In genomic region chr10:25014579-25014978, GRCh38 we compare ENCODE assay signal across 27 cellular contexts. TPM values are rescaled to one million over a fixed set of nuclear protein-coding genes. Genes with fewer than 3 reads are reported as not detected.
DNase-seq lines count a peak whose midpoint lies in the region; ATAC-seq, FAIRE-seq and TF ChIP-seq lines count a peak whose summit lies in the region.
"Had no signal": no experiment of that assay in that cellular context is flagged by ENCODE, and none has a peak within 500 bp of the region (broad histone marks: within the 10 kb centered on the region; RNA-seq: fewer than 3 reads in every experiment).

No MANE protein-coding gene starts in this region.

- TF ChIP-seq EP300 in SK-N-SH (IDR thresholded peaks at IDR 0.05; ENCODE audit: borderline replicate concordance in 1 of 2, low read depth in 1 of 2, low read length in 1 of 2), result peak in 1 of 2 experiments; percentile 56; a peak in 2 of 4 replicates

- no peak for ATAC-seq in aorta (ENCODE audit: low FRiP score)
- ATAC-seq: GM12878, Right ventricle myocardium inferior had no signal

- POLR2A ChIA-PET in CD4-positive, alpha-beta memory T cell (lab: Charles Lee; ENCODE audit: partially characterized antibody), result no interaction called here
- POLR2A ChIA-PET in SK-N-SH (lab: Yijun Ruan, JAX), result no interaction called here

- peak overlapping the region in 6 of 7 donors; percentile 20 to 99 (median 98) for H3K27ac Mint-ChIP-seq in CD4-positive, alpha-beta memory T cell
- H3K27ac Mint-ChIP-seq in neural crest cell (ENCODE audit: unreplicated experiment), result no peak overlapping the region

- TF ChIP-seq CTCF in SK-N-SH (IDR thresholded peaks at IDR 0.05), result no peak
- no peak for TF ChIP-seq CTCF in dorsolateral prefrontal cortex (IDR thresholded peaks at IDR 0.05 in 54 of 56, conservative IDR thresholded peaks at IDR 0.05 in 2 of 56; ENCODE audit: low read depth in 1 of 56, partially characterized antibody in 56 of 56)
- TF ChIP-seq CTCF in neural crest cell (conservative IDR thresholded peaks at IDR 0.05), result no peak

- peak overlapping the region; percentile 7; the same call in 1 of the 2 replicates for H3K9ac ChIP-seq in SK-N-SH

- H3K9me3 ChIP-seq in CD4-positive, alpha-beta memory T cell (ENCODE audit: control insufficient read depth in 1 of 2, low read length in 2 of 2), result no peaks in the 10 kb centered on the region
- H3K9me3 ChIP-seq in SK-N-SH, result no peaks in the 10 kb centered on the region
- H3K9me3 ChIP-seq in aorta (ENCODE audit: control insufficient read depth, low read length), result no peaks in the 10 kb centered on the region
- H3K9me3 ChIP-seq: Caco-2, MG63, SJCRH30 had no signal

- H3F3A ChIP-seq in SK-N-SH (replicated peaks; ENCODE audit: insufficient read depth), result peaks cover 12% of the 10 kb centered on the region

- H3K79me2 ChIP-seq in SK-N-SH (ENCODE audit: insufficient read depth), result peaks cover 11% of the 10 kb centered on the region; the same call in 1 of the 2 replicates

- H3K9me2 ChIP-seq in SK-N-SH, result no peaks in the 10 kb centered on the region

- H3K4me1 ChIP-seq in CD4-positive, alpha-beta memory T cell (ENCODE audit: insufficient read depth, low read length), result peaks cover 22% of the 10 kb centered on the region
- H3K4me1 ChIP-seq in SK-N-SH (ENCODE audit: control insufficient read depth in 1 of 2, insufficient read depth in 2 of 2, low read depth in 1 of 2, low read length in 1 of 2) (peaks cover 4 to 14% of the 10 kb centered on the region in 2 experiments; a peak in 2 of 4 replicates), aorta (ENCODE audit: control insufficient read depth in 1 of 2, insufficient read depth in 2 of 2, low read length in 2 of 2) (peaks cover 0 to 1% of the 10 kb centered on the region in 2 donors)

- CTCF ChIA-PET in CD4-positive, alpha-beta memory T cell (lab: Charles Lee; ENCODE audit: partially characterized antibody), result no interaction called here
- CTCF ChIA-PET in SK-N-SH (lab: Yijun Ruan, JAX), result interaction anchor here (1.1 kb wide), 1 partner anchor 291 kb away, joined by 4 read pairs; the partner anchor contains the start of gene ARHGAP21

- no peak overlapping the region for H3K27ac ChIP-seq in CD4-positive, alpha-beta memory T cell (ENCODE audit: low read depth, low read length)
- H3K27ac ChIP-seq in SK-N-SH (ENCODE audit: low read depth in 2 of 2, low read length in 1 of 2), result peak overlapping the region; percentile 89 to 98; a peak in 3 of 4 replicates
- peak overlapping the region in 1 of 59 donors; percentile 3 for H3K27ac ChIP-seq in dorsolateral prefrontal cortex
- H3K27ac ChIP-seq in aorta (ENCODE audit: low read depth in 1 of 2, low read length in 2 of 2), result no peak overlapping the region
- H3K27ac ChIP-seq: PC-9, SJCRH30 had no signal

- no peak for FAIRE-seq in GM19239 (lab: Jason Lieb, UNC)
- FAIRE-seq: GM12878, H54 had no signal

- peak overlapping the region; percentile 92; the same call in 1 of the 2 replicates for H3K4me2 ChIP-seq in SK-N-SH

- no peaks in the 10 kb centered on the region for H3K36me3 ChIP-seq in CD4-positive, alpha-beta memory T cell (ENCODE audit: insufficient read depth, low read length)
- H3K36me3 ChIP-seq in SK-N-SH (replicated peaks in 1 of 2; ENCODE audit: control insufficient read depth in 1 of 2, insufficient read depth in 2 of 2, low read length in 1 of 2), result no peaks in the 10 kb centered on the region
- no peaks in the 10 kb centered on the region for H3K36me3 ChIP-seq in aorta (ENCODE audit: control insufficient read depth in 1 of 2, insufficient read depth in 2 of 2, low read length in 1 of 2)
- H3K36me3 ChIP-seq: MG63, SJCRH30 had no signal

- no peak overlapping the region for H2AFZ ChIP-seq in SK-N-SH (ENCODE audit: low read depth)
- H2AFZ ChIP-seq: PC-9 had no signal

- peaks cover 9 to 25% (median 17%) of the 10 kb centered on the region in 4 donors for H3K4me1 Mint-ChIP-seq in CD4-positive, alpha-beta memory T cell
- H3K4me1 Mint-ChIP-seq in neural crest cell, result peaks cover 31% of the 10 kb centered on the region

- no peak overlapping the region for H3K4me3 Mint-ChIP-seq in CD4-positive, alpha-beta memory T cell
- H3K4me3 Mint-ChIP-seq in neural crest cell, result peak overlapping the region; percentile 92

- DNase-seq in CD4-positive, alpha-beta memory T cell, result no peak
- peak; percentile 11 for DNase-seq in SK-N-SH
- DNase-seq in dorsolateral prefrontal cortex, result no peak
- no peak for DNase-seq in neural crest cell (ENCODE audit: low read depth, low spot score)
- no peak for DNase-seq in NCI-H2107 (lab: John Stamatoyannopoulos, UW)
- no peak for DNase-seq in GM19239 (ENCODE audit: insufficient read length, low spot score)
- DNase-seq in activated naive CD4-positive, alpha-beta T cell treated with Interleukin-2 at 50 U/mL for 16 hours, result no peak
- no peak for DNase-seq in aorta
- DNase-seq: Caco-2; DMS79; EL; GDM1; KG1; MG63; NCI-H1105 treated with DMSO at 0.1 percent for 48 hours; NCI-H146; NCI-H1930; NCI-H446; NCI-H526; NCI-H82; NK-92 treated with Interleukin-12 subunit alpha and Interleukin-12 subunit beta, amount 100 ng/mL, for 24 hours; PC-9; SJCRH30 had no signal

- H3K27me3 ChIP-seq in CD4-positive, alpha-beta memory T cell (ENCODE audit: insufficient read depth, low read length), result no peaks in the 10 kb centered on the region
- H3K27me3 ChIP-seq in SK-N-SH (ENCODE audit: insufficient read depth), result no peaks in the 10 kb centered on the region
- H3K27me3 ChIP-seq in dorsolateral prefrontal cortex, result no peaks in the 10 kb centered on the region
- no peaks in the 10 kb centered on the region for H3K27me3 ChIP-seq in aorta (ENCODE audit: control insufficient read depth in 1 of 2, insufficient read depth in 2 of 2, low read length in 1 of 2)
- H3K27me3 ChIP-seq: MG63, SJCRH30 had no signal

- H3K27me3 Mint-ChIP-seq in CD4-positive, alpha-beta memory T cell, result no peaks in the 10 kb centered on the region
- H3K27me3 Mint-ChIP-seq in neural crest cell (ENCODE audit: low read depth), result no peaks in the 10 kb centered on the region

- TF ChIP-seq RAD21 in SK-N-SH (IDR thresholded peaks at IDR 0.05; ENCODE audit: low read length), result no peak

- no peaks in the 10 kb centered on the region for H3K9me3 Mint-ChIP-seq in CD4-positive, alpha-beta memory T cell
- H3K9me3 Mint-ChIP-seq in neural crest cell, result peaks cover 9% of the 10 kb centered on the region

- H4K20me1 ChIP-seq in SK-N-SH (ENCODE audit: insufficient read depth), result no peaks in the 10 kb centered on the region

- peaks cover 0 to 5% of the 10 kb centered on the region in 2 donors for H3K36me3 Mint-ChIP-seq in CD4-positive, alpha-beta memory T cell
- peaks cover 7% of the 10 kb centered on the region for H3K36me3 Mint-ChIP-seq in neural crest cell (ENCODE audit: low read depth)

- intact Hi-C loops in CD4-positive, alpha-beta memory T cell (cut with micrococcal nuclease), result loop anchor here (10.0 kb wide), 1 partner anchor 1430 kb away; no protein-coding TSS in a partner anchor
- intact Hi-C loops in dorsolateral prefrontal cortex (cut with DNase I) (no loop called here), aorta (cut with DNase I) (loop anchor here in 1 of 2 donors (10.0 kb wide), 1 partner anchor 160 kb away; the partner anchor contains the start of gene GPR158)

- H3K4me3 ChIP-seq in CD4-positive, alpha-beta memory T cell (ENCODE audit: low read length in 2 of 2), result no peak overlapping the region
- H3K4me3 ChIP-seq in SK-N-SH (ENCODE audit: low read depth in 2 of 2, low read length in 1 of 2) (no peak overlapping the region; a peak in 1 of 4 replicates), dorsolateral prefrontal cortex (peak overlapping the region in 50 of 59 donors; percentile 4 to 91 (median 81)), aorta (ENCODE audit: low read length in 2 of 2) (no peak overlapping the region)
- H3K4me3 ChIP-seq: GM12878, MG63, PC-9, SJCRH30 had no signal

TF ChIP-seq in SK-N-SH, 30 proteins besides CTCF, POLR2A, EP300 and RAD21:
- TF ChIP-seq TEAD4 (IDR thresholded peaks at IDR 0.05; ENCODE audit: borderline replicate concordance, insufficient read depth) (no peak), RCOR1 (IDR thresholded peaks at IDR 0.05; ENCODE audit: low read length) (peak; percentile 48)

RNA-seq across cellular contexts. Expression of gene ENKUR, which starts 1.4 kb away (rescaled TPM):
- total RNA-seq in CD4-positive, alpha-beta memory T cell, result not detected
- not detected for polyA plus RNA-seq in CD4-positive, alpha-beta memory T cell
- polyA plus RNA-seq in SK-N-SH (2012; rRNA removed) (0.06 and 0.13 TPM in 2 replicates), aorta (not detected)
- polyA plus RNA-seq in SK-N-SH (2012; cell fraction: cytosol; rRNA removed), result 0.14 and 0.26 TPM in 2 replicates
- polyA plus RNA-seq in SK-N-SH (2012; cell fraction: nucleus; rRNA removed), result 0.02 and 0.20 TPM in 2 replicates
- total RNA-seq in dorsolateral prefrontal cortex (10 to 100 TPM in 13 of 120 experiments, 1 to 10 TPM in 107; 2.2 to 13.6 (median 6.8) TPM), neural crest cell (1.7 and 2.0 TPM in 2 replicates), aorta (under 1 TPM in 1 of 2 donors, not detected in 1; 0.36 TPM)
- total RNA-seq: A172, GM12878, Right ventricle myocardium inferior, SJCRH30 had no signal

RNA-seq across cellular contexts. Expression of gene THNSL1, which starts 1.8 kb away (rescaled TPM):
- 1 to 10 TPM; 6.7 to 7.5 TPM for total RNA-seq in CD4-positive, alpha-beta memory T cell
- polyA plus RNA-seq in CD4-positive, alpha-beta memory T cell, result 1 to 10 TPM; 3.2 to 7.3 TPM
- 1.3 and 1.9 TPM in 2 replicates for polyA plus RNA-seq in SK-N-SH (2012; rRNA removed)
- 2.2 and 2.7 TPM in 2 replicates for polyA plus RNA-seq in SK-N-SH (2012; cell fraction: cytosol; rRNA removed)
- polyA plus RNA-seq in SK-N-SH (2012; cell fraction: nucleus; rRNA removed), result 0.66 and 1.3 TPM in 2 replicates
- 10 to 100 TPM in 70 of 120 experiments, 1 to 10 TPM in 50; 5.6 to 16.0 (median 10.5) TPM for total RNA-seq in dorsolateral prefrontal cortex
- 6.3 and 6.5 TPM in 2 replicates for total RNA-seq in neural crest cell
- 1 to 10 TPM; 1.2 to 2.0 TPM for total RNA-seq in aorta
- polyA plus RNA-seq in aorta, result 1 to 10 TPM; 1.5 to 2.1 TPM

Comparison
In these comparisons a context has a peak if more than half of its experiments do, and no peak if none do; other contexts are left out.
1. H3K27ac ChIP-seq: peak in SK-N-SH (2 of 2); none in CD4-positive, alpha-beta memory T cell (single experiment) and aorta (0 of 2).
2. H3K4me3 ChIP-seq: peak in dorsolateral prefrontal cortex (50 of 59); none in CD4-positive, alpha-beta memory T cell (0 of 2), SK-N-SH (0 of 2) and aorta (0 of 2).